19 cellular contexts compared by ENCODE assay signal in the genomic region with DNA sequence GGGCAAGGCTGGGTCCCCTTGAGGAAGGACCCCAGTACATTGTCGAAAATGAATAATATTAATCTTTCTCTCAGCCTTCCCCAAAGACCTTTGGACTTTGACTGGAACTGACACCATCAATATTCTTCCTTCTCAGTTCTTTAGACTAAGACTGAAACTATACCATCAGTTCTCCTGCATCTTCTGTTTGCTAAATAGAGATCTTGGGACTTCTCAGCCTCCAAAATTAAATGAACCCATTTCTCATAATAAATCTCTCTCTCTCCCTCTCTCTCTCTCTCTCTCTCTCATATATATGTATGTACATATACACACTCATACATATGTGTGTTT. TPM values are rescaled to one million over a fixed set of nuclear protein-coding genes. Genes with fewer than 3 reads are reported as not detected.
DNase-seq lines count a peak whose midpoint lies in the region; ATAC-seq and TF ChIP-seq lines count a peak whose summit lies in the region.
"Had no signal": no experiment of that assay in that cellular context is flagged by ENCODE, and none has a peak within 500 bp of the region (broad histone marks: within the 10 kb centered on the region; RNA-seq: fewer than 3 reads in every experiment).

No MANE protein-coding gene starts in this region.

- no peaks in the 10 kb centered on the region for H3K36me3 ChIP-seq in spleen
- H3K36me3 ChIP-seq: cardiac muscle cell had no signal

- no peaks in the 10 kb centered on the region for H3K27me3 ChIP-seq in spleen (replicated peaks in 1 of 7)
- H3K27me3 ChIP-seq: cardiac muscle cell had no signal

- no peaks in the 10 kb centered on the region for H3K4me1 ChIP-seq in spleen

- H3K4me3 Mint-ChIP-seq in activated naive CD8-positive, alpha-beta T cell treated with anti-CD3 and anti-CD28 coated beads for 36 hours: no peak overlapping the region
- H3K4me3 Mint-ChIP-seq: activated T-cell treated with anti-CD3 and anti-CD28 coated beads, Interleukin-2, amount 50 U/mL, for 24 hours; GM23338; natural killer cell treated with Interleukin-12 subunit alpha and Interleukin-12 subunit beta and Interleukin-15 and Interleukin-18, amount 100 ng/mL, for 72 hours had no signal

- no peak overlapping the region for H3K4me3 ChIP-seq in spleen
- H3K4me3 ChIP-seq: cardiac muscle cell, GM23338 had no signal

- intact Hi-C loops in spleen (cut with DNase I; ENCODE audit: low total_unique reads): no loop called here

- no peaks in the 10 kb centered on the region for H3K9me3 Mint-ChIP-seq in activated naive CD8-positive, alpha-beta T cell treated with anti-CD3 and anti-CD28 coated beads for 36 hours
- H3K9me3 Mint-ChIP-seq: activated T-cell treated with anti-CD3 and anti-CD28 coated beads, Interleukin-2, amount 50 U/mL, for 24 hours; GM23338 had no signal

- no peak overlapping the region for H3K27ac ChIP-seq in spleen
- H3K27ac ChIP-seq: cardiac muscle cell had no signal

- TF ChIP-seq CTCF in GM10266 (IDR thresholded peaks at IDR 0.05; ENCODE audit: control insufficient read depth, insufficient read depth, low read depth, missing control alignments) (no peak), spleen (IDR thresholded peaks at IDR 0.05 in 8 of 11, conservative IDR thresholded peaks at IDR 0.05 in 3 of 11) (no peak)

- no peaks in the 10 kb centered on the region for H3K4me1 Mint-ChIP-seq in activated naive CD8-positive, alpha-beta T cell treated with anti-CD3 and anti-CD28 coated beads for 36 hours
- H3K4me1 Mint-ChIP-seq: GM23338 had no signal

- ATAC-seq in GM18517 (IDR thresholded peaks at IDR 0.05; ENCODE audit: unreplicated experiment): peak; percentile 58
- peak; percentile 34 for ATAC-seq in GM19467 (IDR thresholded peaks at IDR 0.05; ENCODE audit: unreplicated experiment)
- ATAC-seq in HG02852 (IDR thresholded peaks at IDR 0.05; ENCODE audit: unreplicated experiment): peak; percentile 46
- ATAC-seq in HG03439 (IDR thresholded peaks at IDR 0.05; ENCODE audit: unreplicated experiment): peak; percentile 47
- ATAC-seq: GM23338; natural killer cell treated with Interleukin-12 subunit alpha and Interleukin-12 subunit beta and Interleukin-15 and Interleukin-18, amount 100 ng/mL, for 72 hours had no signal

- H3K36me3 Mint-ChIP-seq in activated naive CD8-positive, alpha-beta T cell treated with anti-CD3 and anti-CD28 coated beads for 36 hours: no peaks in the 10 kb centered on the region
- H3K36me3 Mint-ChIP-seq: natural killer cell treated with Interleukin-12 subunit alpha and Interleukin-12 subunit beta and Interleukin-15 and Interleukin-18, amount 100 ng/mL, for 72 hours had no signal

- H3K27me3 Mint-ChIP-seq in activated naive CD8-positive, alpha-beta T cell treated with anti-CD3 and anti-CD28 coated beads for 36 hours: no peaks in the 10 kb centered on the region
- H3K27me3 Mint-ChIP-seq: activated T-cell treated with anti-CD3 and anti-CD28 coated beads, Interleukin-2, amount 50 U/mL, for 24 hours; natural killer cell treated with Interleukin-12 subunit alpha and Interleukin-12 subunit beta and Interleukin-15 and Interleukin-18, amount 100 ng/mL, for 72 hours had no signal

- no peaks in the 10 kb centered on the region for H3K9me3 ChIP-seq in spleen

- TF ChIP-seq POLR2A in spleen (IDR thresholded peaks at IDR 0.05): no peak

- 55 to 83% (median 76%) methylated on average over 1 of the region's 1 CpG for WGBS in spleen, 5 donors

- DNase-seq in activated naive CD8-positive, alpha-beta T cell treated with anti-CD3 and anti-CD28 coated beads for 36 hours: no peak
- DNase-seq in GM10266 (ENCODE audit: extremely low spot score): no peak
- no peak for DNase-seq in activated CD4-positive, CD25-positive, alpha-beta regulatory T cell (lab: John Stamatoyannopoulos, UW)
- no peak for DNase-seq in spleen
- DNase-seq: activated naive CD4-positive, alpha-beta T cell treated with Interleukin-2 at 50 U/mL for 16 hours; activated T-cell treated with anti-CD3 and anti-CD28 coated beads, Interleukin-2, amount 50 U/mL, for 24 hours; EL; NCI-H1436; NCI-H524 treated with DMSO at 0.1 percent for 48 hours; stimulated activated CD4-positive, alpha-beta T cell treated with anti-CD3 and anti-CD28 coated beads, Interleukin-1b, Interleukin-23, amount 100 ng/mL, for 48 hours; stimulated activated naive CD4-positive, alpha-beta T cell; T1000 had no signal

- no peak overlapping the region for H3K27ac Mint-ChIP-seq in activated naive CD8-positive, alpha-beta T cell treated with anti-CD3 and anti-CD28 coated beads for 36 hours
- H3K27ac Mint-ChIP-seq: activated T-cell treated with anti-CD3 and anti-CD28 coated beads, Interleukin-2, amount 50 U/mL, for 24 hours; GM23338; natural killer cell treated with Interleukin-12 subunit alpha and Interleukin-12 subunit beta and Interleukin-15 and Interleukin-18, amount 100 ng/mL, for 72 hours had no signal

RNA-seq across cellular contexts. Expression of gene VRK2, which starts 39.7 kb away (rescaled TPM):
- total RNA-seq in activated naive CD8-positive, alpha-beta T cell treated with anti-CD3 and anti-CD28 coated beads for 36 hours: 10 to 100 TPM; 21.8 to 24.0 TPM
- 10 to 100 TPM; 22.1 to 25.4 (median 24.6) TPM for total RNA-seq in spleen
- 10 to 100 TPM in 1 of 3 donors, 1 to 10 TPM in 2; 7.4 to 10.3 (median 9.0) TPM for polyA plus RNA-seq in spleen
